In the genomic region with DNA sequence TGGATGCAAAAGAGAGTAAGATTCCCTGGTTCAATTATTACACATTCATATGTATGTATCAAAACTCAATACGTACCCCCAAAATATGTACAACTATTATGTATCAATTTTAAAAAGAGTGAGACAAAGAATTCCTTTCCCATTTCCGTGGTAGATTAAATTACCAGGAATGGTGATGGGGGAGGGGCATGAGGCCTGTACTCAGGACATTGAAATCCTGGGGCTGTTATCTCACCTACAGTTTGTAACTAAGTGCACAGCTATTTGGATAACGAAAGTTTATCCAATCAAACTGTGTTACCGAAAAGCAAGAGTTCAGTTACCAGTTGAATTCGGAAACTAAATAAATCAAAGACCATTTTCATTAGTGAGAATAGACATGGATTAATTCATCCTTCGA, we compare ENCODE assay signal across 22 cellular contexts. TPM values are rescaled to one million over a fixed set of nuclear protein-coding genes. Genes with fewer than 3 reads are reported as not detected.
DNase-seq lines count a peak whose midpoint lies in the region; ATAC-seq, FAIRE-seq and TF ChIP-seq lines count a peak whose summit lies in the region.
"Had no signal": no experiment of that assay in that cellular context is flagged by ENCODE, and none has a peak within 500 bp of the region (broad histone marks: within the 10 kb centered on the region; RNA-seq: fewer than 3 reads in every experiment).

No MANE protein-coding gene starts in this region.

- no peaks in the 10 kb centered on the region for H3K36me3 Mint-ChIP-seq in CD14-positive monocyte
- H3K36me3 Mint-ChIP-seq: CD8-positive, alpha-beta memory T cell had no signal

- FAIRE-seq in H1 (lab: Jason Lieb, UNC), result no peak
- FAIRE-seq: GM12878, GM19239 had no signal

- no peak for TF ChIP-seq CTCF in H1 (IDR thresholded peaks at IDR 0.05; ENCODE audit: control extremely low read depth in 1 of 3, insufficient read depth in 1 of 3, low read depth in 1 of 3, low read length in 3 of 3)
- TF ChIP-seq CTCF in CD14-positive monocyte (IDR thresholded peaks at IDR 0.05), result no peak

- no peak overlapping the region for H4K8ac ChIP-seq in H1 (ENCODE audit: extremely low read depth, insufficient read depth, low read length)
- no peak overlapping the region for H4K8ac ChIP-seq in mesendoderm (ENCODE audit: low read depth, low read length)

- H3K23ac ChIP-seq in H1 (ENCODE audit: insufficient read length) (no peak overlapping the region), mesendoderm (ENCODE audit: low read length) (no peak overlapping the region)

- H3K4me1 ChIP-seq in H1 (replicated peaks in 1 of 4; ENCODE audit: control insufficient read depth in 3 of 4, insufficient read depth in 4 of 4, low read length in 3 of 4) (peaks cover 0 to 2% (median 0%) of the 10 kb centered on the region in 4 experiments; a peak in 2 of 7 replicates), mesendoderm (ENCODE audit: control insufficient read depth, low read depth, low read length) (no peaks in the 10 kb centered on the region)
- H3K4me1 ChIP-seq: BLaER1 had no signal

- H3K79me1 ChIP-seq in H1 (ENCODE audit: low read depth, low read length) (no peaks in the 10 kb centered on the region), mesendoderm (ENCODE audit: low read length) (no peaks in the 10 kb centered on the region)

- no peak overlapping the region for H2BK5ac ChIP-seq in H1 (ENCODE audit: low read depth, low read length)
- no peak overlapping the region for H2BK5ac ChIP-seq in mesendoderm (ENCODE audit: low read length)

- H3K4me1 Mint-ChIP-seq in CD14-positive monocyte, result no peaks in the 10 kb centered on the region
- H3K4me1 Mint-ChIP-seq: B cell; CD8-positive, alpha-beta memory T cell had no signal

- no peak overlapping the region for H4K91ac ChIP-seq in H1 (replicated peaks; ENCODE audit: insufficient read length, low read length)

- H3K4me3 ChIP-seq in H1 (ENCODE audit: extremely low read depth in 1 of 4, insufficient read depth in 2 of 4, low read depth in 3 of 4, low read length in 4 of 4) (no peak overlapping the region), mesendoderm (ENCODE audit: low read length) (no peak overlapping the region)
- H3K4me3 ChIP-seq: BLaER1, GM12878, HAP-1 had no signal

- WGBS in H1 (ENCODE audit: extremely low coverage in 1 of 2, insufficient coverage in 1 of 2, insufficient read length in 1 of 2, insufficient replicate concordance in 2 of 2, low coverage in 1 of 2, low lambda C conversion rate in 2 of 2, missing lambda C conversion rate in 1 of 2), 2 experiments, result 76% methylated on average over 6 of the region's 6 CpGs; no CpG with 5 or more reads in 1 of the 2 experiments
- WGBS in mesendoderm (ENCODE audit: extremely low coverage, insufficient coverage, low lambda C conversion rate), result no CpG with 5 or more reads among the region's 6 CpGs

- no peaks in the 10 kb centered on the region for H3K23me2 ChIP-seq in H1 (ENCODE audit: low read depth, low read length)

- H3K9me3 ChIP-seq in H1 (ENCODE audit: insufficient read depth in 2 of 2, low read depth in 1 of 2, low read length in 1 of 2), result no peaks in the 10 kb centered on the region
- H3K9me3 ChIP-seq: BLaER1, HAP-1 had no signal

- no peak for TF ChIP-seq RAD21 in H1 (IDR thresholded peaks at IDR 0.05 in 1 of 2, conservative IDR thresholded peaks at IDR 0.05 in 1 of 2; ENCODE audit: low read depth in 2 of 2, low read length in 2 of 2)

- H2BK15ac ChIP-seq in H1 (ENCODE audit: low read length) (no peak overlapping the region), mesendoderm (replicated peaks; ENCODE audit: low read depth) (no peak overlapping the region)

- no peak overlapping the region for H3K27ac ChIP-seq in H1 (ENCODE audit: low read depth, low read length)
- no peak overlapping the region for H3K27ac ChIP-seq in mesendoderm (ENCODE audit: low read depth, low read length)
- H3K27ac ChIP-seq: 22Rv1, BLaER1, C4-2B had no signal

- H3K18ac ChIP-seq in H1 (ENCODE audit: extremely low read depth, low read length) (no peak overlapping the region), mesendoderm (ENCODE audit: low read length) (no peak overlapping the region)

- intact Hi-C loops in CD14-positive monocyte (cut with micrococcal nuclease), result no loop called here

- H3K9ac ChIP-seq in H1 (replicated peaks in 1 of 4; ENCODE audit: extremely low read depth in 1 of 4, low read depth in 3 of 4, low read length in 3 of 4) (no peak overlapping the region), mesendoderm (ENCODE audit: low read length) (no peak overlapping the region)
- H3K9ac ChIP-seq: BLaER1 had no signal

- no peak overlapping the region for H3K27ac Mint-ChIP-seq in CD14-positive monocyte
- H3K27ac Mint-ChIP-seq: B cell; CD4-positive, alpha-beta T cell; CD8-positive, alpha-beta memory T cell; HFFc6 had no signal

- no peaks in the 10 kb centered on the region for H3K27me3 ChIP-seq in H1 (replicated peaks in 1 of 4; ENCODE audit: control insufficient read depth in 3 of 4, extremely low read depth in 1 of 4, insufficient read depth in 3 of 4, low read length in 3 of 4)
- H3K27me3 ChIP-seq in mesendoderm (ENCODE audit: insufficient read depth, low read length, poor library complexity), result no peaks in the 10 kb centered on the region
- H3K27me3 ChIP-seq: BLaER1 had no signal

- H3K4ac ChIP-seq in H1 (replicated peaks; ENCODE audit: insufficient read length, low read depth, low read length) (no peak overlapping the region), mesendoderm (ENCODE audit: low read depth, low read length) (no peak overlapping the region)

- DNase-seq in NCI-H82 (lab: John Stamatoyannopoulos, UW) (peak; percentile 33), NCI-H82 treated with DMSO at 0.1 percent for 48 hours (lab: John Stamatoyannopoulos, UW; ENCODE audit: unreplicated experiment) (no peak), H1 (ENCODE audit: low read depth in 1 of 2, low spot score in 2 of 2) (no peak), mesendoderm (peak; percentile 55), CD14-positive monocyte (ENCODE audit: low spot score) (no peak), GM19240 (ENCODE audit: insufficient read length, low spot score) (no peak)
- DNase-seq: CD4-positive, alpha-beta T cell; CD8-positive, alpha-beta memory T cell; DMS 273 treated with DMSO at 0.1 percent for 48 hours; DMS79; EL; GDM1; HFFc6 had no signal

- peaks cover 0 to 6% (median 0%) of the 10 kb centered on the region in 7 donors for H3K9me3 Mint-ChIP-seq in CD14-positive monocyte
- H3K9me3 Mint-ChIP-seq: HFFc6 had no signal

- H3K56ac ChIP-seq in H1 (replicated peaks; ENCODE audit: insufficient read length, low read depth, low read length) (no peak overlapping the region), mesendoderm (ENCODE audit: low read length) (no peak overlapping the region)

- no peaks in the 10 kb centered on the region for H4K20me1 ChIP-seq in H1 (replicated peaks in 1 of 2; ENCODE audit: control insufficient read depth in 1 of 2, insufficient read depth in 2 of 2, low read length in 2 of 2)
- H4K20me1 ChIP-seq: BLaER1 had no signal

- no peak overlapping the region for H2BK12ac ChIP-seq in H1 (ENCODE audit: low read depth, low read length)

- H2AK5ac ChIP-seq in H1 (ENCODE audit: low read depth, low read length) (no peak overlapping the region), mesendoderm (ENCODE audit: low read length) (no peak overlapping the region)

- H2AFZ ChIP-seq in H1 (ENCODE audit: low read length), result peak overlapping the region; percentile 94; the same call in 1 of the 2 replicates

- POLR2A ChIA-PET in H1 (lab: Charles Lee; ENCODE audit: partially characterized antibody), result no interaction called here

- H3K79me2 ChIP-seq in H1 (ENCODE audit: control insufficient read depth in 1 of 2, insufficient read depth in 2 of 2, low read length in 2 of 2) (no peaks in the 10 kb centered on the region), mesendoderm (ENCODE audit: control insufficient read depth, insufficient read depth, low read length) (no peaks in the 10 kb centered on the region)

- H3K4me2 ChIP-seq in H1 (ENCODE audit: insufficient read depth in 1 of 2, low read depth in 2 of 2, low read length in 2 of 2) (no peak overlapping the region), mesendoderm (ENCODE audit: low read length) (no peak overlapping the region)
- H3K4me2 ChIP-seq: BLaER1 had no signal

- TF ChIP-seq EP300 in H1 (IDR thresholded peaks at IDR 0.05; ENCODE audit: borderline replicate concordance in 1 of 2, low read depth in 2 of 2, low read length in 2 of 2), result no peak

- TF ChIP-seq POLR2A in H1 (IDR thresholded peaks at IDR 0.05; ENCODE audit: control extremely low read depth in 1 of 2, low read depth in 2 of 2, low read length in 2 of 2), result no peak

- H2BK20ac ChIP-seq in H1 (ENCODE audit: low read length), result no peak overlapping the region

- ATAC-seq in HG03159 (IDR thresholded peaks at IDR 0.05; ENCODE audit: unreplicated experiment) (no peak), HG03045 (IDR thresholded peaks at IDR 0.05; ENCODE audit: unreplicated experiment) (no peak)
- ATAC-seq: GM12878 had no signal

- H2BK120ac ChIP-seq in H1 (replicated peaks; ENCODE audit: low read depth, low read length) (no peak overlapping the region), mesendoderm (ENCODE audit: low read depth, low read length) (no peak overlapping the region)

- no peak overlapping the region for H3K4me3 Mint-ChIP-seq in CD14-positive monocyte
- H3K4me3 Mint-ChIP-seq: B cell; CD4-positive, alpha-beta T cell; CD8-positive, alpha-beta memory T cell; HFFc6 had no signal

- H3K14ac ChIP-seq in H1 (ENCODE audit: insufficient read length), result no peak overlapping the region

- peaks cover 0 to 1% (median 0%) of the 10 kb centered on the region in 3 donors for H3K27me3 Mint-ChIP-seq in CD14-positive monocyte (ENCODE audit: low read depth in 3 of 3)
- H3K27me3 Mint-ChIP-seq: CD4-positive, alpha-beta T cell; CD8-positive, alpha-beta memory T cell had no signal

- H4K5ac ChIP-seq in H1 (ENCODE audit: insufficient read length, low read depth, low read length) (no peak overlapping the region), mesendoderm (ENCODE audit: low read length) (no peak overlapping the region)

- no peaks in the 10 kb centered on the region for H3K36me3 ChIP-seq in H1 (ENCODE audit: control insufficient read depth in 2 of 4, insufficient read depth in 4 of 4, low read length in 3 of 4)
- H3K36me3 ChIP-seq in mesendoderm (ENCODE audit: control insufficient read depth, insufficient read depth, low read length), result no peaks in the 10 kb centered on the region
- H3K36me3 ChIP-seq: BLaER1, HAP-1 had no signal

- CTCF ChIA-PET in H1 (lab: Charles Lee; ENCODE audit: partially characterized antibody), result interaction anchor here (1.8 kb wide), 1 partner anchor 10 kb away, joined by 5 read pairs; no protein-coding TSS in a partner anchor

RNA-seq across cellular contexts. Expression of a gene that starts 8.3 kb away (rescaled TPM):
- total RNA-seq in H1 (2021; fragmentation: NEBNext Ultra II Directional; extraction: Animal tissue kit (Norgen Biotek cat#: 25700)), result 1.4 and 1.7 TPM in 2 replicates
- 0.59 and 0.69 TPM in 2 replicates for polyA plus RNA-seq in H1 (2011; rRNA removed)
- polyA plus RNA-seq in H1 (2011; cell fraction: cytosol; rRNA removed), result 0.62 TPM
- 1.3 TPM for polyA plus RNA-seq in H1 (2011; cell fraction: nucleus; rRNA removed)
- polyA plus RNA-seq in H1 (2012, experiment 1 of 2), result 0.96 to 1.3 TPM (median 1.1 TPM) in 4 replicates
- polyA plus RNA-seq in H1 (2012, experiment 2 of 2), result 0.04 TPM
- polyA plus RNA-seq in H1 (2013, experiment 1 of 2), result 1.1 TPM
- polyA plus RNA-seq in H1 (2013, experiment 2 of 2), result 0.96 TPM
- 8.7 and 9.2 TPM in 2 replicates for polyA minus RNA-seq in H1 (2011; rRNA and poly(A)+ RNA removed)
- 0.95 TPM for polyA minus RNA-seq in H1 (2011; cell fraction: cytosol; rRNA and poly(A)+ RNA removed)
- polyA minus RNA-seq in H1 (2011; cell fraction: nucleus; rRNA and poly(A)+ RNA removed), result 22.3 TPM
- 0.65 TPM for polyA plus RNA-seq in mesendoderm (2013, experiment 1 of 2)
- polyA plus RNA-seq in mesendoderm (2013, experiment 2 of 2), result 0.84 TPM
- not detected for polyA plus RNA-seq in CD14-positive monocyte
- total RNA-seq: B cell; CD4-positive, alpha-beta T cell; CD8-positive, alpha-beta memory T cell; GM12878 had no signal
- polyA plus RNA-seq: CD8-positive, alpha-beta memory T cell had no signal

Comparison
In these comparisons a context has a peak if more than half of its experiments do, and no peak if none do; other contexts are left out.
1. DNase-seq: peak in NCI-H82 (single experiment) and mesendoderm (single experiment); none in NCI-H82 treated with DMSO at 0.1 percent for 48 hours (single experiment), H1 (0 of 2), CD14-positive monocyte (single experiment) and GM19240 (single experiment).